Comparison of ENCODE assay signal across 16 cellular contexts in the genomic region with DNA sequence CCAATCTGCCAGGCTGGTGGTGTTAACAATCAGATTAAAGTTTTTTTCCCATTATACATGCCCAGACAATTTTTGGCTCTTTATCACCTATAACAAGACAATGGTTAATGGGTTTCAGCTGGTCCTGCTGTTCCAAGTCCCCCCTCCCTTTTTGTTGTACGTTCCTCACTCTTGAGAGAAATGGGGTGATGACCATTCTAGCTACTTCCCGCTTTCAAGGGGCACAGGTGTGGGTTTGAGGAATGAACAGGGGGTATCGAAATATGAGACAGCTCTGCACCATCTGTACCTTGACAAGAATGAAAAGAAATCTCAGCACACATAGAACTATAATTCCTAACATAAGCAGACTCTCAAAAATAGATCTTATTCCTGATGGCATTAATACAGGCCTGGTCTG.
"Had no signal": no experiment of that assay in that cellular context is flagged by ENCODE, and none has a peak within 500 bp of the region (broad histone marks: within the 10 kb centered on the region; RNA-seq: fewer than 3 reads in every experiment).

No MANE protein-coding gene starts in this region.

- DNase-seq: activated CD4-positive, alpha-beta memory T cell treated with anti-CD3 and anti-CD28 coated beads, Interleukin-2, amount 10 ng/mL, durations not matched to agents 7 days and 5 days; activated gamma-delta T cell treated with Interleukin-2 at 50 U/mL for 16 hours; activated naive CD8-positive, alpha-beta T cell treated with anti-CD3 and anti-CD28 coated beads for 36 hours; activated T-cell treated with anti-CD3 and anti-CD28 coated beads, Interleukin-2, amount 50 U/mL, for 48 hours; central memory CD4-positive, alpha-beta T cell; colonic mucosa; effector CD4-positive, alpha-beta T cell; foreskin melanocyte; kidney glomerular epithelial cell; natural killer cell; retina; stimulated activated CD4-positive, alpha-beta T cell treated with anti-CD3 and anti-CD28 coated beads, Interleukin-12 subunit alpha, Interleukin-12 subunit beta, amount 100 ng/mL, for 4 hours; stimulated activated CD4-positive, alpha-beta T cell treated with anti-CD3 and anti-CD28 coated beads, Interleukin-2, amount 100 ng/mL, for 24 hours; stomach; WERI-Rb-1 had no signal

- H3K27ac ChIP-seq: colonic mucosa, stomach, thoracic aorta, WERI-Rb-1 had no signal

- H3K4me1 ChIP-seq: colonic mucosa, stomach had no signal

- H3K27me3 ChIP-seq: colonic mucosa had no signal

- H3K4me3 ChIP-seq: colonic mucosa, stomach, thoracic aorta had no signal

- H3K36me3 ChIP-seq: colonic mucosa, stomach, thoracic aorta, WERI-Rb-1 had no signal

- H3K9me3 ChIP-seq: colonic mucosa had no signal
